1 cellular context compared by ENCODE assay signal in the genomic region with DNA sequence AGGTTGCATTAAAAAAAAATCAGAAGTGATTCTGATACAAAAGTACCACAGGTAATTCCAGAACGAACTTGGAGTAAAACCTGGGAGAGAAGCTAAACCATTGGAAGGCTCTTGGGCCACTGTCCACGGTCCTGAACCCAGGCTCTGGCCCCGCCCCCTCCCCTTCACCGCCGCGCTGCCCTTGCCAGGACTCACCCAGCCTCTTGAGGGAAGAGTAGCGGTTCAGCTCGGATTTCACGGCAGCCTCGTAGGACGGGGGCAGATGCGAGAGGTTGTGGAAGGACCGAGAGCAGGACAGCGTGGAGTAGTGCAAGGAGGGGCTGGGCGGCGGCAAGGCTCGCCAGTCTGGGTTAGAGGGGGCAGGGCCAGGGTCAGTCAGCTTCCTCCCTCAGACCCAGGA.
TF ChIP-seq lines count a peak whose summit lies in the region.

No MANE protein-coding gene starts in this region.

TF ChIP-seq in HepG2, 621 proteins besides CTCF, POLR2A, EP300 and RAD21 (continued from another document and continues in another):
- TF ChIP-seq, protein P1, sequence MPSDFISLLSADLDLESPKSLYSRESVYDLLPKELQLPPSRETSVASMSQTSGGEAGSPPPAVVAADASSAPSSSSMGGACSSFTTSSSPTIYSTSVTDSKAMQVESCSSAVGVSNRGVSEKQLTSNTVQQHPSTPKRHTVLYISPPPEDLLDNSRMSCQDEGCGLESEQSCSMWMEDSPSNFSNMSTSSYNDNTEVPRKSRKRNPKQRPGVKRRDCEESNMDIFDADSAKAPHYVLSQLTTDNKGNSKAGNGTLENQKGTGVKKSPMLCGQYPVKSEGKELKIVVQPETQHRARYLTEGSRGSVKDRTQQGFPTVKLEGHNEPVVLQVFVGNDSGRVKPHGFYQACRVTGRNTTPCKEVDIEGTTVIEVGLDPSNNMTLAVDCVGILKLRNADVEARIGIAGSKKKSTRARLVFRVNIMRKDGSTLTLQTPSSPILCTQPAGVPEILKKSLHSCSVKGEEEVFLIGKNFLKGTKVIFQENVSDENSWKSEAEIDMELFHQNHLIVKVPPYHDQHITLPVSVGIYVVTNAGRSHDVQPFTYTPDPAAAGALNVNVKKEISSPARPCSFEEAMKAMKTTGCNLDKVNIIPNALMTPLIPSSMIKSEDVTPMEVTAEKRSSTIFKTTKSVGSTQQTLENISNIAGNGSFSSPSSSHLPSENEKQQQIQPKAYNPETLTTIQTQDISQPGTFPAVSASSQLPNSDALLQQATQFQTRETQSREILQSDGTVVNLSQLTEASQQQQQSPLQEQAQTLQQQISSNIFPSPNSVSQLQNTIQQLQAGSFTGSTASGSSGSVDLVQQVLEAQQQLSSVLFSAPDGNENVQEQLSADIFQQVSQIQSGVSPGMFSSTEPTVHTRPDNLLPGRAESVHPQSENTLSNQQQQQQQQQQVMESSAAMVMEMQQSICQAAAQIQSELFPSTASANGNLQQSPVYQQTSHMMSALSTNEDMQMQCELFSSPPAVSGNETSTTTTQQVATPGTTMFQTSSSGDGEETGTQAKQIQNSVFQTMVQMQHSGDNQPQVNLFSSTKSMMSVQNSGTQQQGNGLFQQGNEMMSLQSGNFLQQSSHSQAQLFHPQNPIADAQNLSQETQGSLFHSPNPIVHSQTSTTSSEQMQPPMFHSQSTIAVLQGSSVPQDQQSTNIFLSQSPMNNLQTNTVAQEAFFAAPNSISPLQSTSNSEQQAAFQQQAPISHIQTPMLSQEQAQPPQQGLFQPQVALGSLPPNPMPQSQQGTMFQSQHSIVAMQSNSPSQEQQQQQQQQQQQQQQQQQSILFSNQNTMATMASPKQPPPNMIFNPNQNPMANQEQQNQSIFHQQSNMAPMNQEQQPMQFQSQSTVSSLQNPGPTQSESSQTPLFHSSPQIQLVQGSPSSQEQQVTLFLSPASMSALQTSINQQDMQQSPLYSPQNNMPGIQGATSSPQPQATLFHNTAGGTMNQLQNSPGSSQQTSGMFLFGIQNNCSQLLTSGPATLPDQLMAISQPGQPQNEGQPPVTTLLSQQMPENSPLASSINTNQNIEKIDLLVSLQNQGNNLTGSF (CRISPR knock-in tag; IDR thresholded peaks at IDR 0.05): no peak
- peak; percentile 68; the same call in 1 of the 2 replicates for TF ChIP-seq ZNF335 (CRISPR knock-in tag; IDR thresholded peaks at IDR 0.05)
- TF ChIP-seq TARDBP (CRISPR knock-in tag; IDR thresholded peaks at IDR 0.05): no peak
- no peak for TF ChIP-seq SOX6 (IDR thresholded peaks at IDR 0.05)
- no peak for TF ChIP-seq SOX6 (CRISPR knock-in tag; IDR thresholded peaks at IDR 0.05)
- TF ChIP-seq, protein P2, sequence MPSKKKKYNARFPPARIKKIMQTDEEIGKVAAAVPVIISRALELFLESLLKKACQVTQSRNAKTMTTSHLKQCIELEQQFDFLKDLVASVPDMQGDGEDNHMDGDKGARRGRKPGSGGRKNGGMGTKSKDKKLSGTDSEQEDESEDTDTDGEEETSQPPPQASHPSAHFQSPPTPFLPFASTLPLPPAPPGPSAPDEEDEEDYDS (CRISPR knock-in tag; IDR thresholded peaks at IDR 0.05): no peak
- TF ChIP-seq, protein P3, sequence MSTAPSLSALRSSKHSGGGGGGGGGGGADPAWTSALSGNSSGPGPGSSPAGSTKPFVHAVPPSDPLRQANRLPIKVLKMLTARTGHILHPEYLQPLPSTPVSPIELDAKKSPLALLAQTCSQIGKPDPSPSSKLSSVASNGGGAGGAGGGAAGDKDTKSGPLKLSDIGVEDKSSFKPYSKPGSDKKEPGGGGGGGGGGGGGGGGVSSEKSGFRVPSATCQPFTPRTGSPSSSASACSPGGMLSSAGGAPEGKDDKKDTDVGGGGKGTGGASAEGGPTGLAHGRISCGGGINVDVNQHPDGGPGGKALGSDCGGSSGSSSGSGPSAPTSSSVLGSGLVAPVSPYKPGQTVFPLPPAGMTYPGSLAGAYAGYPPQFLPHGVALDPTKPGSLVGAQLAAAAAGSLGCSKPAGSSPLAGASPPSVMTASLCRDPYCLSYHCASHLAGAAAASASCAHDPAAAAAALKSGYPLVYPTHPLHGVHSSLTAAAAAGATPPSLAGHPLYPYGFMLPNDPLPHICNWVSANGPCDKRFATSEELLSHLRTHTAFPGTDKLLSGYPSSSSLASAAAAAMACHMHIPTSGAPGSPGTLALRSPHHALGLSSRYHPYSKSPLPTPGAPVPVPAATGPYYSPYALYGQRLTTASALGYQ (CRISPR knock-in tag; IDR thresholded peaks at IDR 0.05): no peak
- TF ChIP-seq, protein P4, sequence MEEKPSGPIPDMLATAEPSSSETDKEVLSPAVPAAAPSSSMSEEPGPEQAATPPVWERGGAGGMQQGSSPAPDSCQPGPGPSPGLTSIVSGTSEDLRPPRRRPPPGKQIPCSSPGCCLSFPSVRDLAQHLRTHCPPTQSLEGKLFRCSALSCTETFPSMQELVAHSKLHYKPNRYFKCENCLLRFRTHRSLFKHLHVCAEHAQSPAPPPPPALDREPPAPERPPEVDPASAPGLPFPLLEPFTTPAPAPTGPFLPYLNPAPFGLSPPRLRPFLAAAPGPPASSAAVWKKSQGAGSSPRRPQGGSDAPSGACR (CRISPR knock-in tag; IDR thresholded peaks at IDR 0.05): no peak
- 0 out of 2 replicates have a peak, but pooled peaks have one; percentile 62 for TF ChIP-seq SATB2 (CRISPR knock-in tag; IDR thresholded peaks at IDR 0.05)
- no peak for TF ChIP-seq ARNT (IDR thresholded peaks at IDR 0.05)
- TF ChIP-seq POLR2G (IDR thresholded peaks at IDR 0.05; ENCODE audit: low read depth, low read length): no peak
- no peak for TF ChIP-seq TOPORS (CRISPR knock-in tag; IDR thresholded peaks at IDR 0.05)
- TF ChIP-seq, protein P5, sequence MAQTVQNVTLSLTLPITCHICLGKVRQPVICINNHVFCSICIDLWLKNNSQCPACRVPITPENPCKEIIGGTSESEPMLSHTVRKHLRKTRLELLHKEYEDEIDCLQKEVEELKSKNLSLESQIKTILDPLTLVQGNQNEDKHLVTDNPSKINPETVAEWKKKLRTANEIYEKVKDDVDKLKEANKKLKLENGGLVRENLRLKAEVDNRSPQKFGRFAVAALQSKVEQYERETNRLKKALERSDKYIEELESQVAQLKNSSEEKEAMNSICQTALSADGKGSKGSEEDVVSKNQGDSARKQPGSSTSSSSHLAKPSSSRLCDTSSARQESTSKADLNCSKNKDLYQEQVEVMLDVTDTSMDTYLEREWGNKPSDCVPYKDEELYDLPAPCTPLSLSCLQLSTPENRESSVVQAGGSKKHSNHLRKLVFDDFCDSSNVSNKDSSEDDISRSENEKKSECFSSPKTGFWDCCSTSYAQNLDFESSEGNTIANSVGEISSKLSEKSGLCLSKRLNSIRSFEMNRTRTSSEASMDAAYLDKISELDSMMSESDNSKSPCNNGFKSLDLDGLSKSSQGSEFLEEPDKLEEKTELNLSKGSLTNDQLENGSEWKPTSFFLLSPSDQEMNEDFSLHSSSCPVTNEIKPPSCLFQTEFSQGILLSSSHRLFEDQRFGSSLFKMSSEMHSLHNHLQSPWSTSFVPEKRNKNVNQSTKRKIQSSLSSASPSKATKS (CRISPR knock-in tag; IDR thresholded peaks at IDR 0.05): no peak
- TF ChIP-seq, protein P6, sequence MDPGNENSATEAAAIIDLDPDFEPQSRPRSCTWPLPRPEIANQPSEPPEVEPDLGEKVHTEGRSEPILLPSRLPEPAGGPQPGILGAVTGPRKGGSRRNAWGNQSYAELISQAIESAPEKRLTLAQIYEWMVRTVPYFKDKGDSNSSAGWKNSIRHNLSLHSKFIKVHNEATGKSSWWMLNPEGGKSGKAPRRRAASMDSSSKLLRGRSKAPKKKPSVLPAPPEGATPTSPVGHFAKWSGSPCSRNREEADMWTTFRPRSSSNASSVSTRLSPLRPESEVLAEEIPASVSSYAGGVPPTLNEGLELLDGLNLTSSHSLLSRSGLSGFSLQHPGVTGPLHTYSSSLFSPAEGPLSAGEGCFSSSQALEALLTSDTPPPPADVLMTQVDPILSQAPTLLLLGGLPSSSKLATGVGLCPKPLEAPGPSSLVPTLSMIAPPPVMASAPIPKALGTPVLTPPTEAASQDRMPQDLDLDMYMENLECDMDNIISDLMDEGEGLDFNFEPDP (CRISPR knock-in tag; conservative IDR thresholded peaks at IDR 0.05): 0 out of 2 replicates have a peak, but pooled peaks have one; percentile 52
- TF ChIP-seq, protein P7, sequence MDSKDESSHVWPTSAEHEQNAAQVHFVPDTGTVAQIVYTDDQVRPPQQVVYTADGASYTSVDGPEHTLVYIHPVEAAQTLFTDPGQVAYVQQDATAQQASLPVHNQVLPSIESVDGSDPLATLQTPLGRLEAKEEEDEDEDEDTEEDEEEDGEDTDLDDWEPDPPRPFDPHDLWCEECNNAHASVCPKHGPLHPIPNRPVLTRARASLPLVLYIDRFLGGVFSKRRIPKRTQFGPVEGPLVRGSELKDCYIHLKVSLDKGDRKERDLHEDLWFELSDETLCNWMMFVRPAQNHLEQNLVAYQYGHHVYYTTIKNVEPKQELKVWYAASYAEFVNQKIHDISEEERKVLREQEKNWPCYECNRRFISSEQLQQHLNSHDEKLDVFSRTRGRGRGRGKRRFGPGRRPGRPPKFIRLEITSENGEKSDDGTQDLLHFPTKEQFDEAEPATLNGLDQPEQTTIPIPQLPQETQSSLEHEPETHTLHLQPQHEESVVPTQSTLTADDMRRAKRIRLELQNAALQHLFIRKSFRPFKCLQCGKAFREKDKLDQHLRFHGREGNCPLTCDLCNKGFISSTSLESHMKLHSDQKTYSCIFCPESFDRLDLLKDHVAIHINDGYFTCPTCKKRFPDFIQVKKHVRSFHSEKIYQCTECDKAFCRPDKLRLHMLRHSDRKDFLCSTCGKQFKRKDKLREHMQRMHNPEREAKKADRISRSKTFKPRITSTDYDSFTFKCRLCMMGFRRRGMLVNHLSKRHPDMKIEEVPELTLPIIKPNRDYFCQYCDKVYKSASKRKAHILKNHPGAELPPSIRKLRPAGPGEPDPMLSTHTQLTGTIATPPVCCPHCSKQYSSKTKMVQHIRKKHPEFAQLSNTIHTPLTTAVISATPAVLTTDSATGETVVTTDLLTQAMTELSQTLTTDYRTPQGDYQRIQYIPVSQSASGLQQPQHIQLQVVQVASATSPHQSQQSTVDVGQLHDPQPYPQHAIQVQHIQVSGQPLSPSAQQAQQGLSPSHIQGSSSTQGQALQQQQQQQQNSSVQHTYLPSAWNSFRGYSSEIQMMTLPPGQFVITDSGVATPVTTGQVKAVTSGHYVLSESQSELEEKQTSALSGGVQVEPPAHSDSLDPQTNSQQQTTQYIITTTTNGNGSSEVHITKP (CRISPR knock-in tag; IDR thresholded peaks at IDR 0.05; ENCODE audit: low read depth): peak; percentile 31; the same call in 1 of the 2 replicates
- no peak; the same call in 1 of the 2 replicates for TF ChIP-seq ELF1 (CRISPR knock-in tag; IDR thresholded peaks at IDR 0.05)
- TF ChIP-seq, protein P8, sequence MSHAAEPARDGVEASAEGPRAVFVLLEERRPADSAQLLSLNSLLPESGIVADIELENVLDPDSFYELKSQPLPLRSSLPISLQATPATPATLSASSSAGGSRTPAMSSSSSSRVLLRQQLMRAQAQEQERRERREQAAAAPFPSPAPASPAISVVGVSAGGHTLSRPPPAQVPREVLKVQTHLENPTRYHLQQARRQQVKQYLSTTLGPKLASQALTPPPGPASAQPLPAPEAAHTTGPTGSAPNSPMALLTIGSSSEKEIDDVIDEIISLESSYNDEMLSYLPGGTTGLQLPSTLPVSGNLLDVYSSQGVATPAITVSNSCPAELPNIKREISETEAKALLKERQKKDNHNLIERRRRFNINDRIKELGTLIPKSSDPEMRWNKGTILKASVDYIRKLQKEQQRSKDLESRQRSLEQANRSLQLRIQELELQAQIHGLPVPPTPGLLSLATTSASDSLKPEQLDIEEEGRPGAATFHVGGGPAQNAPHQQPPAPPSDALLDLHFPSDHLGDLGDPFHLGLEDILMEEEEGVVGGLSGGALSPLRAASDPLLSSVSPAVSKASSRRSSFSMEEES (CRISPR knock-in tag; IDR thresholded peaks at IDR 0.05): peak; percentile 77
- TF ChIP-seq PHF8 (CRISPR knock-in tag; IDR thresholded peaks at IDR 0.05): no peak
- TF ChIP-seq ZNF724P (CRISPR knock-in tag; IDR thresholded peaks at IDR 0.05; ENCODE audit: borderline replicate concordance): no peak
- TF ChIP-seq PHF20 (CRISPR knock-in tag; IDR thresholded peaks at IDR 0.05): no peak
- TF ChIP-seq IKZF1 (IDR thresholded peaks at IDR 0.05): no peak
- TF ChIP-seq, protein P9, sequence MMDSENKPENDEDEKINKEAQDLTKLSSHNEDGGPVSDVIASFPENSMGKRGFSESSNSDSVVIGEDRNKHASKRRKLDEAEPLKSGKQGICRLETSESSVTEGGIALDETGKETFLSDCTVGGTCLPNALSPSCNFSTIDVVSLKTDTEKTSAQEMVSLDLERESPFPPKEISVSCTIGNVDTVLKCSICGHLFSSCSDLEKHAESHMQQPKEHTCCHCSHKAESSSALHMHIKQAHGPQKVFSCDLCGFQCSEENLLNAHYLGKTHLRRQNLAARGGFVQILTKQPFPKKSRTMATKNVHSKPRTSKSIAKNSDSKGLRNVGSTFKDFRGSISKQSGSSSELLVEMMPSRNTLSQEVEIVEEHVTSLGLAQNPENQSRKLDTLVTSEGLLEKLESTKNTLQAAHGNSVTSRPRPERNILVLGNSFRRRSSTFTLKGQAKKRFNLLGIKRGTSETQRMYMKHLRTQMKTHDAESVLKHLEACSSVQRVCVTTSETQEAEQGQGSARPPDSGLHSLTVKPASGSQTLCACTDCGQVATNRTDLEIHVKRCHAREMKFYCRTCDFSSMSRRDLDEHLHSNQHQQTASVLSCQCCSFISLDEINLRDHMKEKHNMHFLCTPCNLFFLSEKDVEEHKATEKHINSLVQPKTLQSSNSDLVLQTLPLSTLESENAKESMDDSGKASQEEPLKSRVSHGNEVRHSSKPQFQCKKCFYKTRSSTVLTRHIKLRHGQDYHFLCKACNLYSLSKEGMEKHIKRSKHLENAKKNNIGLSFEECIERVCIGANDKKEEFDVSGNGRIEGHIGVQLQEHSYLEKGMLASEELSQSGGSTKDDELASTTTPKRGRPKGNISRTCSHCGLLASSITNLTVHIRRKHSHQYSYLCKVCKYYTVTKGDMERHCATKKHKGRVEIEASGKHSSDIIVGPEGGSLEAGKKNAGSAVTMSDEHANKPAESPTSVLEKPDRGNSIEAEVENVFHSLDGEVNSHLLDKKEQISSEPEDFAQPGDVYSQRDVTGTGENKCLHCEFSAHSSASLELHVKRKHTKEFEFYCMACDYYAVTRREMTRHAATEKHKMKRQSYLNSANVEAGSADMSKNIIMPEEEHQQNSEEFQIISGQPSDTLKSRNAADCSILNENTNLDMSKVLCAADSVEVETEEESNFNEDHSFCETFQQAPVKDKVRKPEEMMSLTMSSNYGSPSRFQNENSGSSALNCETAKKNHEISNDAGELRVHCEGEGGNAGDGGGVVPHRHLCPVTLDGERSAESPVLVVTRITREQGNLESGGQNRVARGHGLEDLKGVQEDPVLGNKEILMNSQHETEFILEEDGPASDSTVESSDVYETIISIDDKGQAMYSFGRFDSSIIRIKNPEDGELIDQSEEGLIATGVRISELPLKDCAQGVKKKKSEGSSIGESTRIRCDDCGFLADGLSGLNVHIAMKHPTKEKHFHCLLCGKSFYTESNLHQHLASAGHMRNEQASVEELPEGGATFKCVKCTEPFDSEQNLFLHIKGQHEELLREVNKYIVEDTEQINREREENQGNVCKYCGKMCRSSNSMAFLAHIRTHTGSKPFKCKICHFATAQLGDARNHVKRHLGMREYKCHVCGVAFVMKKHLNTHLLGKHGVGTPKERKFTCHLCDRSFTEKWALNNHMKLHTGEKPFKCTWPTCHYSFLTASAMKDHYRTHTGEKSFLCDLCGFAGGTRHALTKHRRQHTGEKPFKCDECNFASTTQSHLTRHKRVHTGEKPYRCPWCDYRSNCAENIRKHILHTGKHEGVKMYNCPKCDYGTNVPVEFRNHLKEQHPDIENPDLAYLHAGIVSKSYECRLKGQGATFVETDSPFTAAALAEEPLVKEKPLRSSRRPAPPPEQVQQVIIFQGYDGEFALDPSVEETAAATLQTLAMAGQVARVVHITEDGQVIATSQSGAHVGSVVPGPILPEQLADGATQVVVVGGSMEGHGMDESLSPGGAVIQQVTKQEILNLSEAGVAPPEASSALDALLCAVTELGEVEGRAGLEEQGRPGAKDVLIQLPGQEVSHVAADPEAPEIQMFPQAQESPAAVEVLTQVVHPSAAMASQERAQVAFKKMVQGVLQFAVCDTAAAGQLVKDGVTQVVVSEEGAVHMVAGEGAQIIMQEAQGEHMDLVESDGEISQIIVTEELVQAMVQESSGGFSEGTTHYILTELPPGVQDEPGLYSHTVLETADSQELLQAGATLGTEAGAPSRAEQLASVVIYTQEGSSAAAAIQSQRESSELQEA (CRISPR knock-in tag; IDR thresholded peaks at IDR 0.05; ENCODE audit: not compliant biosample characterization): no peak
- TF ChIP-seq KLF9 (CRISPR knock-in tag; IDR thresholded peaks at IDR 0.05; ENCODE audit: low read depth): 0 out of 2 replicates have a peak, but pooled peaks have one; percentile 44
